2 cellular contexts compared by ENCODE assay signal in the genomic region with DNA sequence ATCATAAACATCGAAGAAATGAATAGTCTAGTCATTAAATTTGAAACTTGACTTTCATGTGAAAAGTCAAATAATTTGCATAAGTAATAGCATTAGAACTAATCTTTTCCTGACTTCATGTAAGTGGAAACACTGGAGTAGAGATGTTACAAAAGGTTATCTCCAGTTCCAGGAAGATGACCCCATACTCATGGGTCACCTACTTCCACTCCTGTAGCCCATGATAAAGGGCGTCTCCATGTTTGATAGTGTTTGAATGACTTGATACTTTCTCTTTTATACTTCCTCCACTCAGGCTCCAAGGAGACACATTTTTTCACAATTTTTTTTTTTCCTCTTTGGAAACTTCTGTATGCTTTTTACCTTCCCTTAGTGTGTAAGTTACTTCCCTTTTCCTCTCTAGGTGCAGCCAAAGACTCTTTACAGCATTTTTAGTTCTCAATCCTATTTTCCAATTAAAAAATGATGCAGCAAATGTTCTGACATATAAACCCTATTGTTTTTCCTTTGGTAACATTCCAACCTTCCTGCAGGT.
TF ChIP-seq lines count a peak whose summit lies in the region.

No MANE protein-coding gene starts in this region.

TF ChIP-seq in SK-N-SH, 30 proteins besides CTCF, POLR2A, EP300 and RAD21 (continued from another document):
- no peak for TF ChIP-seq SIN3A (IDR thresholded peaks at IDR 0.05; ENCODE audit: borderline replicate concordance, low read depth, low read length)

TF ChIP-seq in SK-N-SH treated with all-trans-retinoic acid at 6 μM for 48 hours, 23 proteins besides CTCF, POLR2A, EP300 and RAD21 (continued from another document):
- TF ChIP-seq TOX (CRISPR knock-in tag; IDR thresholded peaks at IDR 0.05; ENCODE audit: borderline replicate concordance) (no peak), ZNF70 (CRISPR knock-in tag; IDR thresholded peaks at IDR 0.05) (no peak), PPARA (CRISPR knock-in tag; IDR thresholded peaks at IDR 0.05; ENCODE audit: borderline replicate concordance) (no peak), ESRRG (CRISPR knock-in tag; IDR thresholded peaks at IDR 0.05) (no peak), ARNTL (CRISPR knock-in tag; IDR thresholded peaks at IDR 0.05; ENCODE audit: borderline replicate concordance, low read depth) (no peak), ISL1 (CRISPR knock-in tag; IDR thresholded peaks at IDR 0.05) (no peak), SNAI2 (CRISPR knock-in tag; IDR thresholded peaks at IDR 0.05) (no peak), BACH2 (CRISPR knock-in tag; IDR thresholded peaks at IDR 0.05; ENCODE audit: borderline replicate concordance) (no peak), ZFP3 (CRISPR knock-in tag; IDR thresholded peaks at IDR 0.05) (no peak)
- TF ChIP-seq, protein P1, sequence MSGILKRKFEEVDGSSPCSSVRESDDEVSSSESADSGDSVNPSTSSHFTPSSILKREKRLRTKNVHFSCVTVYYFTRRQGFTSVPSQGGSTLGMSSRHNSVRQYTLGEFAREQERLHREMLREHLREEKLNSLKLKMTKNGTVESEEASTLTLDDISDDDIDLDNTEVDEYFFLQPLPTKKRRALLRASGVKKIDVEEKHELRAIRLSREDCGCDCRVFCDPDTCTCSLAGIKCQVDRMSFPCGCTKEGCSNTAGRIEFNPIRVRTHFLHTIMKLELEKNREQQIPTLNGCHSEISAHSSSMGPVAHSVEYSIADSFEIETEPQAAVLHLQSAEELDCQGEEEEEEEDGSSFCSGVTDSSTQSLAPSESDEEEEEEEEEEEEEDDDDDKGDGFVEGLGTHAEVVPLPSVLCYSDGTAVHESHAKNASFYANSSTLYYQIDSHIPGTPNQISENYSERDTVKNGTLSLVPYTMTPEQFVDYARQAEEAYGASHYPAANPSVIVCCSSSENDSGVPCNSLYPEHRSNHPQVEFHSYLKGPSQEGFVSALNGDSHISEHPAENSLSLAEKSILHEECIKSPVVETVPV (CRISPR knock-in tag; IDR thresholded peaks at IDR 0.05): no peak
- TF ChIP-seq, protein P2, sequence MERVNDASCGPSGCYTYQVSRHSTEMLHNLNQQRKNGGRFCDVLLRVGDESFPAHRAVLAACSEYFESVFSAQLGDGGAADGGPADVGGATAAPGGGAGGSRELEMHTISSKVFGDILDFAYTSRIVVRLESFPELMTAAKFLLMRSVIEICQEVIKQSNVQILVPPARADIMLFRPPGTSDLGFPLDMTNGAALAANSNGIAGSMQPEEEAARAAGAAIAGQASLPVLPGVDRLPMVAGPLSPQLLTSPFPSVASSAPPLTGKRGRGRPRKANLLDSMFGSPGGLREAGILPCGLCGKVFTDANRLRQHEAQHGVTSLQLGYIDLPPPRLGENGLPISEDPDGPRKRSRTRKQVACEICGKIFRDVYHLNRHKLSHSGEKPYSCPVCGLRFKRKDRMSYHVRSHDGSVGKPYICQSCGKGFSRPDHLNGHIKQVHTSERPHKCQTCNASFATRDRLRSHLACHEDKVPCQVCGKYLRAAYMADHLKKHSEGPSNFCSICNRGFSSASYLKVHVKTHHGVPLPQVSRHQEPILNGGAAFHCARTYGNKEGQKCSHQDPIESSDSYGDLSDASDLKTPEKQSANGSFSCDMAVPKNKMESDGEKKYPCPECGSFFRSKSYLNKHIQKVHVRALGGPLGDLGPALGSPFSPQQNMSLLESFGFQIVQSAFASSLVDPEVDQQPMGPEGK (CRISPR knock-in tag; IDR thresholded peaks at IDR 0.05; ENCODE audit: borderline replicate concordance): no peak
- TF ChIP-seq, protein P3, sequence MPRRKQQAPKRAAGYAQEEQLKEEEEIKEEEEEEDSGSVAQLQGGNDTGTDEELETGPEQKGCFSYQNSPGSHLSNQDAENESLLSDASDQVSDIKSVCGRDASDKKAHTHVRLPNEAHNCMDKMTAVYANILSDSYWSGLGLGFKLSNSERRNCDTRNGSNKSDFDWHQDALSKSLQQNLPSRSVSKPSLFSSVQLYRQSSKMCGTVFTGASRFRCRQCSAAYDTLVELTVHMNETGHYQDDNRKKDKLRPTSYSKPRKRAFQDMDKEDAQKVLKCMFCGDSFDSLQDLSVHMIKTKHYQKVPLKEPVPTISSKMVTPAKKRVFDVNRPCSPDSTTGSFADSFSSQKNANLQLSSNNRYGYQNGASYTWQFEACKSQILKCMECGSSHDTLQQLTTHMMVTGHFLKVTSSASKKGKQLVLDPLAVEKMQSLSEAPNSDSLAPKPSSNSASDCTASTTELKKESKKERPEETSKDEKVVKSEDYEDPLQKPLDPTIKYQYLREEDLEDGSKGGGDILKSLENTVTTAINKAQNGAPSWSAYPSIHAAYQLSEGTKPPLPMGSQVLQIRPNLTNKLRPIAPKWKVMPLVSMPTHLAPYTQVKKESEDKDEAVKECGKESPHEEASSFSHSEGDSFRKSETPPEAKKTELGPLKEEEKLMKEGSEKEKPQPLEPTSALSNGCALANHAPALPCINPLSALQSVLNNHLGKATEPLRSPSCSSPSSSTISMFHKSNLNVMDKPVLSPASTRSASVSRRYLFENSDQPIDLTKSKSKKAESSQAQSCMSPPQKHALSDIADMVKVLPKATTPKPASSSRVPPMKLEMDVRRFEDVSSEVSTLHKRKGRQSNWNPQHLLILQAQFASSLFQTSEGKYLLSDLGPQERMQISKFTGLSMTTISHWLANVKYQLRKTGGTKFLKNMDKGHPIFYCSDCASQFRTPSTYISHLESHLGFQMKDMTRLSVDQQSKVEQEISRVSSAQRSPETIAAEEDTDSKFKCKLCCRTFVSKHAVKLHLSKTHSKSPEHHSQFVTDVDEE (CRISPR knock-in tag; IDR thresholded peaks at IDR 0.05): no peak
